Comparison of ENCODE assay signal across 8 cellular contexts in the genomic region with DNA sequence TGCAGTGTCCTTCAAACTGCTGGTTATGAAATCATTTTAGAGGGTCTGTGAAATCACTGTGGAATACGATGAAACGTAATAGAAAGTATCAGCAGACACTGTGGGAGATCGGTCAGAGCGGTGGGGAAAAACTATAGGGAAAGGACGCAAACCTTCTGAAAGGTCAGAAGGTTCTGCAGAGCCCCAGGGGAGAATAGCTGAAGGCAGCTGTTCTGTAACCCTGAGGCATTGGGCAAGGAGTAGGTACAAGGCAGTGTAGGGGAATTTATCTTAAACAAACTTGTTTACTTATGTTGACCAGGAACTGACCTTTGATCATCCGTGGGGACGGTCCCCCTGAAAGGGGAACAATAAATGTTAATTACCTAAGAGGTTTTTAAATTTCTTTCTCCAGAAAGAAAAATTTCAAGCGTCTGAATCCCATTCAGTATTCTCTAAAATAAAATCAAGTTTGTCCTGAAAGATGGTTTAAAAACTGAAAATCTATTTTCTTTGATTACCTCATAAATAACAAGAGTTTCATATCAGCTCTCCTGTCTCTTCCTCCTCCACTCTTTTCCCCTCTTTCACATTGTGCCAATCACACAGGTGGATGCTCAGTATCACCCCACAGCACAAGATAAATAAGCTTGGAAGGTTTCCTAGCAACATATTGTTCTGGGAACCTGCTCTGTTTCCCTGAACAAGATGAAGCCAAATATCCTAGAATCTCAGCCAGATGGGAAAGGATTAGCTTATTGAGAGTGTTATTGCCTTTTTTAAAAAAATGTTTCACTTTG. TPM values are rescaled to one million over a fixed set of nuclear protein-coding genes. Genes with fewer than 3 reads are reported as not detected.
DNase-seq lines count a peak whose midpoint lies in the region; ATAC-seq and TF ChIP-seq lines count a peak whose summit lies in the region.

No MANE protein-coding gene starts in this region.

- peak overlapping the region in 1 of 4 donors; percentile 33 for H3K4me3 ChIP-seq in adrenal gland
- H3K4me3 ChIP-seq in smooth muscle cell: peak overlapping the region; percentile 23
- no peak overlapping the region for H3K4me3 ChIP-seq in foreskin fibroblast (ENCODE audit: low read depth in 1 of 2, low read length in 2 of 2)

- peaks cover 2% of the 10 kb centered on the region for H3K36me3 Mint-ChIP-seq in activated naive CD4-positive, alpha-beta T cell treated with anti-CD3 and anti-CD28 coated beads, Interleukin-2, amount 50 U/mL, for 24 hours
- H3K36me3 Mint-ChIP-seq in activated naive CD4-positive, alpha-beta T cell treated with anti-CD3 and anti-CD28 coated beads for 36 hours (ENCODE audit: low read depth): no peaks in the 10 kb centered on the region

- peak overlapping the region; percentile 46 for H3K27ac Mint-ChIP-seq in activated naive CD4-positive, alpha-beta T cell treated with anti-CD3 and anti-CD28 coated beads, Interleukin-2, amount 50 U/mL, for 24 hours
- no peak overlapping the region for H3K27ac Mint-ChIP-seq in activated naive CD4-positive, alpha-beta T cell treated with anti-CD3 and anti-CD28 coated beads for 36 hours

- intact Hi-C loops in activated naive CD4-positive, alpha-beta T cell treated with anti-CD3 and anti-CD28 coated beads for 36 hours (cut with micrococcal nuclease): no loop called here
- intact Hi-C loops in adrenal gland (cut with DNase I): no loop called here

- no peaks in the 10 kb centered on the region for H3K27me3 Mint-ChIP-seq in activated naive CD4-positive, alpha-beta T cell treated with anti-CD3 and anti-CD28 coated beads, Interleukin-2, amount 50 U/mL, for 24 hours
- H3K27me3 Mint-ChIP-seq in activated naive CD4-positive, alpha-beta T cell treated with anti-CD3 and anti-CD28 coated beads for 36 hours (ENCODE audit: low read depth): no peaks in the 10 kb centered on the region

- no peak overlapping the region for H2AFZ ChIP-seq in smooth muscle cell (ENCODE audit: low read depth)

- H3K27ac ChIP-seq in adrenal gland (peak overlapping the region in 3 of 5 donors; percentile 43 to 60 (median 58)), smooth muscle cell (ENCODE audit: low read depth) (no peak overlapping the region)

- H3K4me2 ChIP-seq in smooth muscle cell: no peak overlapping the region

- TF ChIP-seq POLR2A in adrenal gland (IDR thresholded peaks at IDR 0.05): no peak

- H4K20me1 ChIP-seq in smooth muscle cell (ENCODE audit: low read depth): no peaks in the 10 kb centered on the region

- H3K9me3 Mint-ChIP-seq in activated naive CD4-positive, alpha-beta T cell treated with anti-CD3 and anti-CD28 coated beads, Interleukin-2, amount 50 U/mL, for 24 hours: no peaks in the 10 kb centered on the region
- H3K9me3 Mint-ChIP-seq in activated naive CD4-positive, alpha-beta T cell treated with anti-CD3 and anti-CD28 coated beads for 36 hours: no peaks in the 10 kb centered on the region

- no peak for DNase-seq in activated naive CD4-positive, alpha-beta T cell treated with anti-CD3 and anti-CD28 coated beads for 36 hours
- DNase-seq in NCI-H1092 treated with DMSO at 0.1 percent for 48 hours (lab: John Stamatoyannopoulos, UW): peak; percentile 95
- DNase-seq in adrenal gland: no peak
- no peak for DNase-seq in smooth muscle cell (lab: John Stamatoyannopoulos, UW; ENCODE audit: unreplicated experiment)
- DNase-seq in foreskin fibroblast: no peak
- DNase-seq in NCI-H226: no peak

- H3K4me1 Mint-ChIP-seq in activated naive CD4-positive, alpha-beta T cell treated with anti-CD3 and anti-CD28 coated beads, Interleukin-2, amount 50 U/mL, for 24 hours: peaks cover 45% of the 10 kb centered on the region
- H3K4me1 Mint-ChIP-seq in activated naive CD4-positive, alpha-beta T cell treated with anti-CD3 and anti-CD28 coated beads for 36 hours (ENCODE audit: low read depth): peaks cover 25% of the 10 kb centered on the region

- H3K27me3 ChIP-seq in adrenal gland: no peaks in the 10 kb centered on the region
- no peaks in the 10 kb centered on the region for H3K27me3 ChIP-seq in smooth muscle cell (ENCODE audit: low read depth)

- no peaks in the 10 kb centered on the region for H3K36me3 ChIP-seq in adrenal gland (replicated peaks in 1 of 2)
- no peaks in the 10 kb centered on the region for H3K36me3 ChIP-seq in smooth muscle cell (ENCODE audit: low read depth)

- no peaks in the 10 kb centered on the region for H3F3A ChIP-seq in smooth muscle cell (ENCODE audit: low read depth)

- H3K4me1 ChIP-seq in adrenal gland (replicated peaks in 1 of 2) (peaks cover 4 to 31% of the 10 kb centered on the region in 2 donors), smooth muscle cell (ENCODE audit: low read depth) (peaks cover 19% of the 10 kb centered on the region)

- H3K4me3 Mint-ChIP-seq in activated naive CD4-positive, alpha-beta T cell treated with anti-CD3 and anti-CD28 coated beads, Interleukin-2, amount 50 U/mL, for 24 hours: no peak overlapping the region
- no peak overlapping the region for H3K4me3 Mint-ChIP-seq in activated naive CD4-positive, alpha-beta T cell treated with anti-CD3 and anti-CD28 coated beads for 36 hours

- 27 to 47% (median 34%) methylated on average over 8 of the region's 8 CpGs for WGBS in adrenal gland, 4 donors
- 75% methylated on average over 8 of the region's 8 CpGs for WGBS in smooth muscle cell (ENCODE audit: low lambda C conversion rate)

- TF ChIP-seq CTCF in adrenal gland (IDR thresholded peaks at IDR 0.05): no peak
- TF ChIP-seq CTCF in smooth muscle cell (IDR thresholded peaks at IDR 0.05; ENCODE audit: borderline replicate concordance, insufficient read depth, poor library complexity, severe bottlenecking): no peak
- TF ChIP-seq CTCF in foreskin fibroblast (IDR thresholded peaks at IDR 0.05; ENCODE audit: low read depth, low read length): no peak

- H3K79me2 ChIP-seq in smooth muscle cell (ENCODE audit: low read depth): no peaks in the 10 kb centered on the region

- no peaks in the 10 kb centered on the region for H3K9me3 ChIP-seq in adrenal gland (replicated peaks in 1 of 3)
- H3K9me3 ChIP-seq in smooth muscle cell (replicated peaks; ENCODE audit: low read depth): no peaks in the 10 kb centered on the region

- no peak overlapping the region for H3K9ac ChIP-seq in smooth muscle cell (ENCODE audit: low read depth)

- ATAC-seq in GM18858 (IDR thresholded peaks at IDR 0.05; ENCODE audit: unreplicated experiment): no peak

- CTCF ChIA-PET in activated naive CD4-positive, alpha-beta T cell treated with anti-CD3 and anti-CD28 coated beads for 36 hours (lab: Charles Lee): interaction anchor here (1.1 to 1.2 kb wide), 3 partner anchors 11 to 29 kb away, joined by 3 to 5 read pairs (median 3); no protein-coding TSS in a partner anchor

RNA-seq across cellular contexts. Expression of gene CACYBP, which starts 45.9 kb away (rescaled TPM):
- total RNA-seq in activated naive CD4-positive, alpha-beta T cell treated with anti-CD3 and anti-CD28 coated beads for 36 hours: 100 to 1,000 TPM; 322 to 354 TPM
- total RNA-seq in adrenal gland (100 to 1,000 TPM in 1 of 8 donors, 10 to 100 TPM in 7; 32.3 to 123 (median 60.0) TPM), smooth muscle cell (46.8 and 548 TPM in 2 replicates)
- polyA plus RNA-seq in adrenal gland (100 to 1,000 TPM in 1 of 3 donors, 10 to 100 TPM in 2; 18.7 to 244 (median 23.7) TPM), smooth muscle cell (51.1 and 54.6 TPM in 2 replicates)
